8 cellular contexts compared by ENCODE assay signal in the genomic region with DNA sequence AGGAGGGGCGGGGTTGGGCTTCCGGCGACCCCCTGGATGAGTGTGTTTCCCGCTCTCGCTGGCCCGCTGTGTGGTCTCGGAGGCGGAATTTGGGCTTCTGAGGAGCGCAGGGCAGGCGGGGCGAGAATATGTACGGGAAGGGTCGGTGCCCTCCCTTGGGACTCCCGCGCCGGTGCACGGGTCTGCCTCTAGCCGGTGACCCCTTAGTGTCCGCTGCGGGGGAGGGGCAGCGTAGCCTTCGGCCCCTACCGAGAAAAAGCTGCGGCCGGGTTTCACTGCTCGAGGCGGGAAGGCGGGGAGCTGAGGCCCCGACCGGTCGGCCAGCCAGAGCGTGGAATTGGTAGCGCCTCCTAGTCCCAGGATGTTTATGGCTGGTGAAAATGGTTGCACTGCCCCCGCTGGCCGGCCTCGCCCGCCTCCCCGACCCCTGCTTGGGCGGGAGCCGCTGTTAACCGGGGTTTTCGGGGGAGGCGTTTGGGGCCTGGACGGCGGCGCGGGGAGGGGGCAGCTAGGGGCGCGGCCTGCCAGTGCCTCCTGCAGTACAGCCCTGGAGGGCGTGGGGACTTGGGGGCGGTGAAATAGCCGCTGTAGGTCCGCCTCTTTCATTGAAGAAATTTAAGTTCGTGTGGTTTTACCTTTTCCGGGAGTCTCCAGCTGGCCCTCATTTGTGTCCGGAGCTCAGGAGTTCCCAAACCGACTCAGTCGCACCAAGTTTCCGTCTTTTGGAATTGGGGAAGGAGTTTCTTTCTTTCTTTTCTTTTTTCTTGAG. TPM values are rescaled to one million over a fixed set of nuclear protein-coding genes. Genes with fewer than 3 reads are reported as not detected.
A peak's percentile ranks its signal among the peaks of the same experiment; 100 is the strongest.
DNase-seq lines count a peak whose midpoint lies in the region; ATAC-seq, FAIRE-seq and TF ChIP-seq lines count a peak whose summit lies in the region.

A gene (plus strand): TSS at position 643 of the 769 bp plus-strand sequence. CDS start 290 bp downstream, outside the sequence.

- no peaks in the 10 kb centered on the region for H3K9me3 ChIP-seq in muscle layer of colon (ENCODE audit: low read length)

- H3K27me3 ChIP-seq in muscle layer of colon (ENCODE audit: control insufficient read depth in 1 of 2, insufficient read depth in 2 of 2, low read length in 2 of 2), result no peaks in the 10 kb centered on the region

- peaks cover 19% of the 10 kb centered on the region for H3K4me1 ChIP-seq in muscle layer of colon (ENCODE audit: insufficient read depth, low read length)

- TF ChIP-seq CTCF in D721Med (IDR thresholded peaks at IDR 0.05; ENCODE audit: insufficient read depth, missing control alignments) (peak; percentile 20), epithelial cell of proximal tubule (conservative IDR thresholded peaks at IDR 0.05; ENCODE audit: low read depth, low read length) (peak; percentile 2)

- DNase-seq in D721Med (ENCODE audit: insufficient read length, low spot score) (no peak), HuH-7.5 (ENCODE audit: low spot score) (peak; percentile 56), OCI-M2 (lab: John Stamatoyannopoulos, UW; ENCODE audit: unreplicated experiment) (peak; percentile 43), activated T-cell treated with anti-CD3 and anti-CD28 coated beads for 4 hours (peak; percentile 65), epithelial cell of proximal tubule (ENCODE audit: low read depth) (no peak)
- DNase-seq in stimulated activated CD8-positive, alpha-beta memory T cell treated with anti-CD3 and anti-CD28 coated beads, Interleukin-7, amount 100 ng/mL, for 4 hours (ENCODE audit: low read depth in 2 of 2), result peak; percentile 64 to 75

- H3K4me3 ChIP-seq in epithelial cell of proximal tubule (ENCODE audit: low read depth, low read length) (peak within 1 kb of the TSS; percentile 68), muscle layer of colon (ENCODE audit: low read depth in 1 of 2, low read length in 2 of 2) (peak within 1 kb of the TSS; percentile 72 to 79)

- ATAC-seq in GM21526 (IDR thresholded peaks at IDR 0.05; ENCODE audit: low FRiP score, unreplicated experiment), result peak; percentile 57

- no peak for FAIRE-seq in D721Med (lab: Jason Lieb, UNC)

- H3K36me3 ChIP-seq in muscle layer of colon (ENCODE audit: insufficient read depth, low read length), result no peaks in the 10 kb centered on the region

- peak within 1 kb of the TSS; percentile 99 for H3K27ac ChIP-seq in muscle layer of colon (ENCODE audit: low read depth, low read length)

- H3K9ac ChIP-seq in muscle layer of colon (ENCODE audit: low read length), result peak within 1 kb of the TSS; percentile 85

RNA-seq across cellular contexts. Expression of the gene that starts here (rescaled TPM):
- 72.6 and 107 TPM in 2 replicates for total RNA-seq in epithelial cell of proximal tubule

Comparison
In these comparisons a context has a peak if more than half of its experiments do, and no peak if none do; other contexts are left out.
1. DNase-seq: peak in HuH-7.5 (single experiment), OCI-M2 (single experiment), activated T-cell treated with anti-CD3 and anti-CD28 coated beads for 4 hours (single experiment) and stimulated activated CD8-positive, alpha-beta memory T cell treated with anti-CD3 and anti-CD28 coated beads, Interleukin-7, amount 100 ng/mL, for 4 hours (2 of 2); none in D721Med (single experiment) and epithelial cell of proximal tubule (single experiment).